In genomic region chr13:34255695-34256094, GRCh38 we compare ENCODE assay signal across 21 cellular contexts.
"Had no signal": no experiment of that assay in that cellular context is flagged by ENCODE, and none has a peak within 500 bp of the region (broad histone marks: within the 10 kb centered on the region; RNA-seq: fewer than 3 reads in every experiment).

No MANE protein-coding gene starts in this region.

- H3K79me2 ChIP-seq: hepatocyte had no signal

- H3K9me3 ChIP-seq: colonic mucosa, esophagus muscularis mucosa had no signal

- H3K27me3 ChIP-seq: colonic mucosa, dorsolateral prefrontal cortex, esophagus muscularis mucosa, foreskin keratinocyte, gastroesophageal sphincter, heart left ventricle, hepatocyte, left lung had no signal

- H3K4me3 ChIP-seq: colonic mucosa, dorsolateral prefrontal cortex, esophagus muscularis mucosa, gastroesophageal sphincter, heart left ventricle, hepatocyte, left lung, lower lobe of right lung had no signal

- H3K36me3 Mint-ChIP-seq: immature natural killer cell; naive thymus-derived CD4-positive, alpha-beta T cell had no signal

- DNase-seq: colonic mucosa; cortex of kidney; dermis blood vessel endothelial cell; dorsolateral prefrontal cortex; effector CD4-positive, alpha-beta T cell; effector memory CD4-positive, alpha-beta T cell; foreskin keratinocyte; heart left ventricle; immature natural killer cell; islet precursor cell; kidney; left cardiac atrium; left lung; left ventricle myocardium superior; lower lobe of right lung; mesendoderm; midbrain; naive thymus-derived CD4-positive, alpha-beta T cell had no signal

- H3K4me3 Mint-ChIP-seq: immature natural killer cell; naive thymus-derived CD4-positive, alpha-beta T cell had no signal

- H3K27ac Mint-ChIP-seq: immature natural killer cell had no signal

- H3K4me1 Mint-ChIP-seq: immature natural killer cell had no signal

- H2AFZ ChIP-seq: hepatocyte had no signal

- H3K36me3 ChIP-seq: colonic mucosa, esophagus muscularis mucosa, gastroesophageal sphincter, heart left ventricle, left lung, lower lobe of right lung had no signal

- H3K4me2 ChIP-seq: hepatocyte had no signal

- H3K4me1 ChIP-seq: colonic mucosa, foreskin keratinocyte, gastroesophageal sphincter, left lung, lower lobe of right lung had no signal

- ATAC-seq: foreskin keratinocyte; gastroesophageal sphincter; heart left ventricle; left cardiac atrium; left lung; left ventricle myocardium superior; lower lobe of right lung; naive thymus-derived CD4-positive, alpha-beta T cell had no signal

- H3K27ac ChIP-seq: colonic mucosa, dorsolateral prefrontal cortex, esophagus muscularis mucosa, foreskin keratinocyte, gastroesophageal sphincter, heart left ventricle, hepatocyte, left lung, lower lobe of right lung had no signal
